ENCODE assay signal across 21 cellular contexts in the genomic region with DNA sequence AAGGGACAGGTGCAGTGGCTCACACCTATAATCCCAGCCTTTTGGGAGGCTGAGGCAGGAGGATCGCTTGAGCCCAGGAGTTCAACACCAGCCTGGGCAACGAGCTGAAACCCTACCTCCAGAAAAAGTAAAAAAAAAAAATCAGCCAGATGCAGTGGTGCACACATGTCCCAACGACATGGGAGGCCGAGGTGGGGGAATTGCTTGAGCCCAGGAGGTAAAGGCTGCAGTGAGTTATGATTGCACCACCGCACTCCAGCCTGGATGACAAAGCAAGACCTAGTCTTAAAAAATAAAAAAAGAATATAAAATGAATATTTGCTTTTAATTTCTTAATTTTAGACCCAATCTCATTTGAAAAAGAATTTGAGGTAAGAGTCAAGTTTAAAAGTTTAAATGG.
DNase-seq lines count a peak whose midpoint lies in the region; ATAC-seq and TF ChIP-seq lines count a peak whose summit lies in the region.
"Had no signal": no experiment of that assay in that cellular context is flagged by ENCODE, and none has a peak within 500 bp of the region (broad histone marks: within the 10 kb centered on the region; RNA-seq: fewer than 3 reads in every experiment).

No MANE protein-coding gene starts in this region.

- H3K4me3 ChIP-seq in ascending aorta (no peak overlapping the region), gastroesophageal sphincter (no peak overlapping the region), psoas muscle (no peak overlapping the region), transverse colon (no peak overlapping the region)
- H3K4me3 ChIP-seq: BLaER1, GM12878, MG63, Peyer's patch had no signal

- H3K9me3 ChIP-seq in ascending aorta (no peaks in the 10 kb centered on the region), gastroesophageal sphincter (no peaks in the 10 kb centered on the region), psoas muscle (no peaks in the 10 kb centered on the region), transverse colon (no peaks in the 10 kb centered on the region)
- H3K9me3 ChIP-seq: MG63, Peyer's patch had no signal

- no peak for TF ChIP-seq EP300 in gastroesophageal sphincter (IDR thresholded peaks at IDR 0.05)
- no peak for TF ChIP-seq EP300 in transverse colon (IDR thresholded peaks at IDR 0.05; ENCODE audit: low read depth)

- H3K27ac ChIP-seq in ascending aorta = peak overlapping the region; percentile 81 to 87
- H3K27ac ChIP-seq in gastroesophageal sphincter = peak overlapping the region in 3 of 4 donors; percentile 39 to 64 (median 46)
- H3K27ac ChIP-seq in psoas muscle = no peak overlapping the region
- H3K27ac ChIP-seq in transverse colon = peak overlapping the region in 3 of 4 donors; percentile 6 to 30 (median 9)
- H3K27ac ChIP-seq: BLaER1 had no signal

- in situ Hi-C loops in transverse colon (cut with MboI; ENCODE audit: low pct_ligation_motif_present in 1 of 4, low pct_unique_long_range_greater_than_20kb in 1 of 4, low sequenced_read_pairs in 3 of 4) = no loop called here

- H3K27me3 ChIP-seq in ascending aorta (no peaks in the 10 kb centered on the region), gastroesophageal sphincter (no peaks in the 10 kb centered on the region), psoas muscle (ENCODE audit: insufficient read depth in 3 of 3, low read length in 2 of 3) (no peaks in the 10 kb centered on the region), transverse colon (no peaks in the 10 kb centered on the region)
- H3K27me3 ChIP-seq: BLaER1, MG63, Peyer's patch had no signal

- 75 to 100% methylated on average over 3 to 4 of the region's 5 CpGs for WGBS in gastroesophageal sphincter (ENCODE audit: low coverage in 1 of 2), 2 donors
- 54 to 66% (median 61%) methylated on average over 5 of the region's 5 CpGs for WGBS in psoas muscle, 3 donors
- 80 to 84% methylated on average over 4 to 5 of the region's 5 CpGs for WGBS in transverse colon (ENCODE audit: low coverage in 1 of 2), 2 donors

- no peak for DNase-seq in ascending aorta (ENCODE audit: low spot score in 2 of 2)
- peak; percentile 33 to 54 for DNase-seq in psoas muscle
- DNase-seq in transverse colon = no peak
- DNase-seq in stimulated activated CD4-positive, alpha-beta T cell treated with anti-CD3 and anti-CD28 coated beads, Interleukin-1b, Interleukin-23, amount 100 ng/mL, for 48 hours = no peak
- DNase-seq in NK-92 treated with Interleukin-12 subunit alpha and Interleukin-12 subunit beta, amount 100 ng/mL, for 24 hours (lab: John Stamatoyannopoulos, UW) = no peak
- DNase-seq: ACHN; CD4-positive, alpha-beta memory T cell; DND-41; H7; MG63; NCI-H1417; NCI-H1694 treated with DMSO at 0.1 percent for 48 hours; NCI-H2081 treated with DMSO at 0.1 percent for 48 hours; NCI-H2171 treated with DMSO at 0.1 percent for 48 hours; NCI-H524 treated with DMSO at 0.1 percent for 48 hours; NCI-H82; Peyer's patch had no signal

- ATAC-seq in gastroesophageal sphincter = peak; percentile 46
- ATAC-seq in psoas muscle = peak in 1 of 4 donors; percentile 54
- no peak for ATAC-seq in HG03378 (IDR thresholded peaks at IDR 0.05; ENCODE audit: unreplicated experiment)

- peaks cover 8 to 47% of the 10 kb centered on the region in 2 donors for H3K4me1 ChIP-seq in ascending aorta
- H3K4me1 ChIP-seq in gastroesophageal sphincter = peaks cover 0 to 3% (median 2%) of the 10 kb centered on the region in 3 donors
- no peaks in the 10 kb centered on the region for H3K4me1 ChIP-seq in psoas muscle
- peaks cover 0 to 9% (median 0%) of the 10 kb centered on the region in 4 donors for H3K4me1 ChIP-seq in transverse colon
- H3K4me1 ChIP-seq: BLaER1 had no signal

- TF ChIP-seq POLR2A in gastroesophageal sphincter (IDR thresholded peaks at IDR 0.05) (no peak), transverse colon (IDR thresholded peaks at IDR 0.05) (no peak)

- H3K36me3 ChIP-seq in ascending aorta (no peaks in the 10 kb centered on the region), gastroesophageal sphincter (no peaks in the 10 kb centered on the region), psoas muscle (ENCODE audit: insufficient read depth in 1 of 2, low read depth in 1 of 2) (no peaks in the 10 kb centered on the region), transverse colon (no peaks in the 10 kb centered on the region)
- H3K36me3 ChIP-seq: BLaER1, Peyer's patch had no signal

- intact Hi-C loops in ascending aorta (cut with DNase I) (loop anchor here (5.0 kb wide), 2 partner anchors 32 to 152 kb away; no protein-coding TSS in a partner anchor), psoas muscle (cut with DNase I) (no loop called here), transverse colon (cut with DNase I; ENCODE audit: low total_unique reads) (no loop called here)

- TF ChIP-seq CTCF in ascending aorta (IDR thresholded peaks at IDR 0.05) (no peak), gastroesophageal sphincter (IDR thresholded peaks at IDR 0.05) (no peak), psoas muscle (IDR thresholded peaks at IDR 0.05) (no peak), transverse colon (IDR thresholded peaks at IDR 0.05) (no peak)

Comparison
In these comparisons a context has a peak if more than half of its experiments do, and no peak if none do; other contexts are left out.
1. DNase-seq: peak in psoas muscle (2 of 2); none in ascending aorta (0 of 2), transverse colon (single experiment), stimulated activated CD4-positive, alpha-beta T cell treated with anti-CD3 and anti-CD28 coated beads, Interleukin-1b, Interleukin-23, amount 100 ng/mL, for 48 hours (single experiment) and NK-92 treated with Interleukin-12 subunit alpha and Interleukin-12 subunit beta, amount 100 ng/mL, for 24 hours (single experiment).